Comparison of ENCODE assay signal across 28 cellular contexts in genomic region chr17:11583306-11583992, GRCh38. TPM values are rescaled to one million over a fixed set of nuclear protein-coding genes. Genes with fewer than 3 reads are reported as not detected.
"Had no signal": no experiment of that assay in that cellular context is flagged by ENCODE, and none has a peak within 500 bp of the region (broad histone marks: within the 10 kb centered on the region; RNA-seq: fewer than 3 reads in every experiment).

No MANE protein-coding gene starts in this region.

- H3K4me3 Mint-ChIP-seq: mesothelial cell of epicardium; naive B cell; nephron; neural crest cell; stimulated activated effector memory CD8-positive, alpha-beta T cell treated with anti-CD3 and anti-CD28 coated beads, Interleukin-12 subunit alpha, Interleukin-12 subunit beta, amount 100 ng/mL, for 72 hours; stimulated activated naive CD8-positive, alpha-beta T cell treated with anti-CD3 and anti-CD28 coated beads, Interleukin-15, Interleukin-2, amounts not matched to agents 100 ng/mL and 50 ng/mL, for 24 hours had no signal

- H2AFZ ChIP-seq: hepatocyte, parathyroid adenoma had no signal

- H3K9me3 Mint-ChIP-seq: mesothelial cell of epicardium, nephron had no signal

- DNase-seq: heart right ventricle; kidney; left colon; left lung; mesendoderm; naive B cell; occipital lobe; psoas muscle; sigmoid colon; small intestine; spleen; stimulated activated CD4-positive, alpha-beta T cell treated with anti-CD3 and anti-CD28 coated beads, Interleukin-4, amount 100 ng/mL, for 24 hours; stimulated activated naive CD4-positive, alpha-beta T cell; tibial artery; trophoblast cell; uterus had no signal

- H3K4me1 ChIP-seq: heart right ventricle, left lung, parathyroid adenoma, psoas muscle, sigmoid colon, spleen, suprapubic skin, tibial artery, uterus had no signal

- H3K36me3 Mint-ChIP-seq: mesothelial cell of epicardium; naive B cell; stimulated activated effector memory CD8-positive, alpha-beta T cell treated with anti-CD3 and anti-CD28 coated beads, Interleukin-12 subunit alpha, Interleukin-12 subunit beta, amount 100 ng/mL, for 72 hours had no signal

- H3K27ac ChIP-seq: heart right ventricle, hepatocyte, left lung, neutrophil, parathyroid adenoma, psoas muscle, sigmoid colon, spleen, suprapubic skin, thoracic aorta, tibial artery, uterus had no signal

- H3K27me3 ChIP-seq: heart right ventricle, hepatocyte, left lung, neutrophil, sigmoid colon, spleen, suprapubic skin, tibial artery, uterus had no signal

- H3K4me3 ChIP-seq: heart right ventricle, hepatocyte, left lung, lung, psoas muscle, sigmoid colon, spleen, suprapubic skin, thoracic aorta, tibial artery, uterus had no signal

- H3K9me3 ChIP-seq: neutrophil, psoas muscle, sigmoid colon, suprapubic skin, thoracic aorta, tibial artery, uterus had no signal

- ATAC-seq: left colon; left lung; psoas muscle; stimulated activated effector memory CD8-positive, alpha-beta T cell treated with anti-CD3 and anti-CD28 coated beads, Interleukin-12 subunit alpha, Interleukin-12 subunit beta, amount 100 ng/mL, for 72 hours had no signal

- H3K27ac Mint-ChIP-seq: mesothelial cell of epicardium; naive B cell; nephron; stimulated activated effector memory CD8-positive, alpha-beta T cell treated with anti-CD3 and anti-CD28 coated beads, Interleukin-12 subunit alpha, Interleukin-12 subunit beta, amount 100 ng/mL, for 72 hours; stimulated activated naive CD8-positive, alpha-beta T cell treated with anti-CD3 and anti-CD28 coated beads, Interleukin-15, Interleukin-2, amounts not matched to agents 100 ng/mL and 50 ng/mL, for 24 hours had no signal

- H3K4me2 ChIP-seq: hepatocyte had no signal

- H3K36me3 ChIP-seq: heart right ventricle, left lung, neutrophil, sigmoid colon, spleen, suprapubic skin, thoracic aorta, tibial artery, uterus had no signal

- H3K79me2 ChIP-seq: hepatocyte, parathyroid adenoma had no signal

- H3K27me3 Mint-ChIP-seq: naive B cell; stimulated activated naive CD8-positive, alpha-beta T cell treated with anti-CD3 and anti-CD28 coated beads, Interleukin-15, Interleukin-2, amounts not matched to agents 100 ng/mL and 50 ng/mL, for 24 hours had no signal

- H3K4me1 Mint-ChIP-seq: mesothelial cell of epicardium; naive B cell; nephron; neural crest cell; stimulated activated effector memory CD8-positive, alpha-beta T cell treated with anti-CD3 and anti-CD28 coated beads, Interleukin-12 subunit alpha, Interleukin-12 subunit beta, amount 100 ng/mL, for 72 hours had no signal

- H3K9ac ChIP-seq: parathyroid adenoma had no signal

RNA-seq across cellular contexts. Expression of gene DNAH9, which starts 14.8 kb away (rescaled TPM):
- total RNA-seq: osteocyte, psoas muscle, thoracic aorta had no signal
